In the genomic region with DNA sequence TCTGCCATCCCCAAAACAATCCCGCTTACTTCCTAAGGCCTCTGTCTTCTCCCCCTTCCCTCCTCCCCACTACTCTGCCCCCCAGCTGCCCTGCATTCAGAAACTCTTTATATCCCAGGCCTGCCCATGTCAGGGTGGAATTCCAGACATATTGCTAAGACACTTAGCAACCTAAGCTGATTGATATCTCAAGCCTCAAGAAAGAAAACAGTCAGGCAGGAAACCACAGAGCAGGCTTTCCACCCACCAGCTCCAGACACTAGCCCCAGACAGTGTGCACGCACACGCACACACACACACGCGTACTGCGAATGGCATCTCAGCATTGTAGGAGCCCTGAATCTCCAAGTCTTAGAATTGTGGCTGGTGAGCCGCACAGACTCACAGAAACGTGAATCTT, we compare ENCODE assay signal across 10 cellular contexts. TPM values are rescaled to one million over a fixed set of nuclear protein-coding genes. Genes with fewer than 3 reads are reported as not detected.
DNase-seq lines count a peak whose midpoint lies in the region; ATAC-seq, FAIRE-seq and TF ChIP-seq lines count a peak whose summit lies in the region.
"Had no signal": no experiment of that assay in that cellular context is flagged by ENCODE, and none has a peak within 500 bp of the region (broad histone marks: within the 10 kb centered on the region; RNA-seq: fewer than 3 reads in every experiment).

No MANE protein-coding gene starts in this region.

- H3K27me3 Mint-ChIP-seq in H9 (ENCODE audit: low read depth), result no peaks in the 10 kb centered on the region

- H3K4me1 Mint-ChIP-seq in H9, result peaks cover 11 to 13% of the 10 kb centered on the region in 2 experiments

- no peak overlapping the region for H3K4ac ChIP-seq in H9 (ENCODE audit: low read depth, low read length)

- WGBS in H9 (ENCODE audit: extremely low coverage, insufficient read length, low lambda C conversion rate), result no CpG with 5 or more reads among the region's 8 CpGs

- H3K4me3 ChIP-seq in endothelial cell of umbilical vein (replicated peaks in 1 of 3; ENCODE audit: insufficient read depth in 1 of 3, low read depth in 1 of 3, low read length in 3 of 3), result no peak overlapping the region
- no peak overlapping the region for H3K4me3 ChIP-seq in skeletal muscle cell (ENCODE audit: low read depth, low read length)
- H3K4me3 ChIP-seq: heart right ventricle, tibial nerve had no signal

- no peak for ATAC-seq in HG02571 (IDR thresholded peaks at IDR 0.05; ENCODE audit: unreplicated experiment)

- no peaks in the 10 kb centered on the region for H3K79me2 ChIP-seq in endothelial cell of umbilical vein (ENCODE audit: control insufficient read depth, insufficient read depth, low read length)
- H3K79me2 ChIP-seq in H9 (ENCODE audit: insufficient read depth, low read length), result no peaks in the 10 kb centered on the region

- peak overlapping the region; percentile 79 for H3K9ac ChIP-seq in endothelial cell of umbilical vein (replicated peaks; ENCODE audit: extremely low read depth, insufficient read depth, low read length)
- H3K9ac ChIP-seq in H9 (ENCODE audit: extremely low read depth, insufficient read length, low read length), result no peak overlapping the region

- H3K23ac ChIP-seq in H9 (ENCODE audit: insufficient read length, low read depth, low read length), result no peak overlapping the region

- H3K14ac ChIP-seq in H9 (ENCODE audit: insufficient read depth, low read length), result no peak overlapping the region

- H3K27me3 ChIP-seq in endothelial cell of umbilical vein (ENCODE audit: control insufficient read depth in 2 of 2, insufficient read depth in 2 of 2, low read length in 2 of 2) (no peaks in the 10 kb centered on the region), H9 (ENCODE audit: insufficient read depth, low read length) (no peaks in the 10 kb centered on the region)
- H3K27me3 ChIP-seq: heart right ventricle, tibial nerve had no signal

- H3K9me3 ChIP-seq in endothelial cell of umbilical vein (replicated peaks; ENCODE audit: control insufficient read depth, insufficient read depth, low read length) (no peaks in the 10 kb centered on the region), H9 (ENCODE audit: control insufficient read depth, low read depth, low read length) (no peaks in the 10 kb centered on the region)
- H3K9me3 ChIP-seq: heart right ventricle, tibial nerve had no signal

- H3T11ph ChIP-seq in H9 (ENCODE audit: low read length), result no peak overlapping the region

- H3K9me1 ChIP-seq in endothelial cell of umbilical vein (replicated peaks; ENCODE audit: control insufficient read depth, extremely low read depth, insufficient read depth, low read length), result no peaks in the 10 kb centered on the region

- no peak overlapping the region for H2AK5ac ChIP-seq in H9 (ENCODE audit: insufficient read length, low read length)

- no peaks in the 10 kb centered on the region for H3K79me1 ChIP-seq in H9 (ENCODE audit: insufficient read depth, low read depth, low read length, poor library complexity, severe bottlenecking)

- H2BK15ac ChIP-seq in H9 (ENCODE audit: low read depth, low read length), result no peak overlapping the region

- peak overlapping the region; percentile 4 for H3K4me2 ChIP-seq in endothelial cell of umbilical vein (ENCODE audit: insufficient read depth, low read length)
- no peak overlapping the region for H3K4me2 ChIP-seq in H9 (ENCODE audit: insufficient read depth, insufficient read length, low read length)

- no peak overlapping the region for H2BK5ac ChIP-seq in H9 (ENCODE audit: insufficient read length, low read length)

- H3K23me2 ChIP-seq in H9 (ENCODE audit: insufficient read length, low read depth, low read length, poor library complexity, severe bottlenecking), result no peaks in the 10 kb centered on the region

- no peak overlapping the region for H3K4me3 Mint-ChIP-seq in H9

- no peak overlapping the region for H3K18ac ChIP-seq in H9 (ENCODE audit: insufficient read length, low read depth, low read length)

- H4K8ac ChIP-seq in H9 (replicated peaks; ENCODE audit: insufficient read length, low read depth, low read length), result no peak overlapping the region

- DNase-seq in GM13976 (ENCODE audit: low spot score), result peak; percentile 6
- peak; percentile 99 for DNase-seq in RCC 7860 (ENCODE audit: low spot score)
- DNase-seq in endothelial cell of umbilical vein (ENCODE audit: low read depth, low spot score), result peak; percentile 98
- DNase-seq in skeletal muscle cell (ENCODE audit: low read depth), result peak; percentile 99
- no peak for DNase-seq in H9
- DNase-seq in GM19239 (ENCODE audit: insufficient read length, low spot score), result no peak
- DNase-seq in GM13977 (ENCODE audit: low spot score), result no peak

- BruUV-seq in endothelial cell of umbilical vein (replicated peaks; lab: Mats Ljungman, UMichigan), result no TSS peak

- H3K27ac ChIP-seq in endothelial cell of umbilical vein (ENCODE audit: insufficient read depth, low read depth, low read length) (peak overlapping the region; percentile 95), H9 (ENCODE audit: insufficient read length, low read depth, low read length) (no peak overlapping the region)

- CTCF ChIA-PET in endothelial cell of umbilical vein (lab: Charles Lee), result interaction anchor here (0.9 to 5.5 kb wide), 9 partner anchors 10 to 202 kb away, joined by 3 to 34 read pairs (median 7); no protein-coding TSS in a partner anchor

- no peak overlapping the region for H4K5ac ChIP-seq in H9 (ENCODE audit: insufficient read length, low read depth, low read length)

- H3K9me3 Mint-ChIP-seq in H9, result no peaks in the 10 kb centered on the region

- POLR2A ChIA-PET in endothelial cell of umbilical vein (lab: Charles Lee), result interaction anchor here (0.6 to 1.6 kb wide), 2 partner anchors 10 to 20 kb away, joined by 4 to 6 read pairs; no protein-coding TSS in a partner anchor

- H3K4me1 ChIP-seq in endothelial cell of umbilical vein (ENCODE audit: control insufficient read depth, extremely low read depth, insufficient read depth, low read length) (peaks cover 81% of the 10 kb centered on the region), H9 (ENCODE audit: insufficient read depth, low read length) (peaks cover 6% of the 10 kb centered on the region; the same call in 1 of the 2 replicates)

- no peak overlapping the region for H2BK12ac ChIP-seq in H9 (ENCODE audit: insufficient read length, low read depth, low read length)

- H3K36me3 Mint-ChIP-seq in H9 (ENCODE audit: insufficient read depth in 1 of 3, low read depth in 3 of 3), result peaks cover 0 to 5% (median 2%) of the 10 kb centered on the region in 3 experiments; a peak in 2 of 7 replicates

- H2BK120ac ChIP-seq in H9 (ENCODE audit: low read depth, low read length, poor library complexity, severe bottlenecking), result no peak overlapping the region

- in situ Hi-C loops in GM13976 (cut with MboI; ENCODE audit: low sequenced_read_pairs, unreplicated experiment) (no loop called here), GM13977 (cut with MboI; ENCODE audit: low pct_unique_long_range_greater_than_20kb, low sequenced_read_pairs, unreplicated experiment) (no loop called here)

- no peak overlapping the region for H2BK20ac ChIP-seq in H9 (ENCODE audit: low read depth, low read length, poor library complexity, severe bottlenecking)

- H3K27ac Mint-ChIP-seq in H9, result no peak overlapping the region

- H3K56ac ChIP-seq in H9 (ENCODE audit: insufficient read length, low read depth, low read length), result no peak overlapping the region

- peak; percentile 61 for TF ChIP-seq POLR2A in endothelial cell of umbilical vein (IDR thresholded peaks at IDR 0.05; ENCODE audit: low read depth, low read length)

- intact Hi-C loops in endothelial cell of umbilical vein (cut with micrococcal nuclease), result loop anchor here (1.0 to 5.0 kb wide), 7 partner anchors 9 to 1983 kb away; partner anchors contain the start of genes LPCAT2 and MMP2

- peak; percentile 97 for FAIRE-seq in RCC 7860 (lab: Jason Lieb, UNC)
- peak; percentile 97 for FAIRE-seq in endothelial cell of umbilical vein (lab: Jason Lieb, UNC)
- no peak for FAIRE-seq in GM19239 (lab: Jason Lieb, UNC)

- no peak overlapping the region for H4K91ac ChIP-seq in H9 (ENCODE audit: insufficient read length, low read depth, low read length)

- TF ChIP-seq CTCF in GM13976 (IDR thresholded peaks at IDR 0.05; ENCODE audit: borderline replicate concordance, control extremely low read depth, extremely low read depth, insufficient read depth, missing control alignments) (no peak), endothelial cell of umbilical vein (IDR thresholded peaks at IDR 0.05; ENCODE audit: extremely low read depth in 1 of 2, insufficient read depth in 1 of 2, low read depth in 1 of 2, low read length in 2 of 2) (no peak), H9 (conservative IDR thresholded peaks at IDR 0.05) (no peak), GM13977 (IDR thresholded peaks at IDR 0.05; ENCODE audit: extremely low read depth, insufficient read depth, missing control alignments) (no peak)

- H4K20me1 ChIP-seq in endothelial cell of umbilical vein (replicated peaks; ENCODE audit: control insufficient read depth, extremely low read depth, insufficient read depth, low read length) (no peaks in the 10 kb centered on the region), H9 (ENCODE audit: control insufficient read depth, insufficient read depth, insufficient read length) (no peaks in the 10 kb centered on the region)

- dilution Hi-C loops in endothelial cell of umbilical vein (cut with MboI; ENCODE audit: extremely low pct_ligation_motif_present, low sequenced_read_pairs), result no loop called here

- H2AFZ ChIP-seq in endothelial cell of umbilical vein (ENCODE audit: low read depth, low read length) (no peak overlapping the region), H9 (ENCODE audit: low read length) (no peak overlapping the region)

- H3K36me3 ChIP-seq in endothelial cell of umbilical vein (ENCODE audit: control insufficient read depth in 2 of 2, extremely low read depth in 1 of 2, insufficient read depth in 2 of 2, low read length in 2 of 2), result peaks cover 37 to 40% of the 10 kb centered on the region in 2 experiments

RNA-seq across cellular contexts. Expression of gene LPCAT2, which starts 8.9 kb away (rescaled TPM):
- 72.9 and 79.1 TPM in 2 replicates for total RNA-seq in endothelial cell of umbilical vein
- 53.2 and 64.5 TPM in 2 replicates for polyA plus RNA-seq in endothelial cell of umbilical vein
- polyA plus RNA-seq in endothelial cell of umbilical vein (2011; cell fraction: cytosol; rRNA removed), result 42.0 and 42.3 TPM in 2 replicates
- 145 and 154 TPM in 2 replicates for polyA plus RNA-seq in endothelial cell of umbilical vein (2011; cell fraction: nucleus; rRNA removed)
- 55.1 and 64.7 TPM in 2 replicates for polyA plus RNA-seq in endothelial cell of umbilical vein (2012)
- polyA minus RNA-seq in endothelial cell of umbilical vein, result 141 and 155 TPM in 2 replicates
- 2.2 TPM for polyA minus RNA-seq in endothelial cell of umbilical vein (2011; cell fraction: cytosol; rRNA and poly(A)+ RNA removed)
- 161 and 183 TPM in 2 replicates for polyA minus RNA-seq in endothelial cell of umbilical vein (2011; cell fraction: nucleus; rRNA and poly(A)+ RNA removed)
- 2.5 and 2.8 TPM in 2 replicates for total RNA-seq in H9 (2021)

RNA-seq across cellular contexts. Expression of gene MMP2, which starts 21.0 kb away (rescaled TPM):
- 768 and 771 TPM in 2 replicates for total RNA-seq in endothelial cell of umbilical vein
- polyA plus RNA-seq in endothelial cell of umbilical vein, result 1,508 and 1,752 TPM in 2 replicates
- polyA plus RNA-seq in endothelial cell of umbilical vein (2011; cell fraction: cytosol; rRNA removed), result 1,169 and 1,214 TPM in 2 replicates
- 586 and 676 TPM in 2 replicates for polyA plus RNA-seq in endothelial cell of umbilical vein (2011; cell fraction: nucleus; rRNA removed)
- polyA plus RNA-seq in endothelial cell of umbilical vein (2012), result 770 and 1,141 TPM in 2 replicates
- polyA minus RNA-seq in endothelial cell of umbilical vein, result 2,105 and 2,998 TPM in 2 replicates
- polyA minus RNA-seq in endothelial cell of umbilical vein (2011; cell fraction: cytosol; rRNA and poly(A)+ RNA removed), result not detected
- 363 and 414 TPM in 2 replicates for polyA minus RNA-seq in endothelial cell of umbilical vein (2011; cell fraction: nucleus; rRNA and poly(A)+ RNA removed)
- total RNA-seq in H9 (2021), result 22.4 and 23.1 TPM in 2 replicates

Comparison
In these comparisons a context has a peak if more than half of its experiments do, and no peak if none do; other contexts are left out.
1. DNase-seq: peak in GM13976 (single experiment), RCC 7860 (single experiment), endothelial cell of umbilical vein (single experiment) and skeletal muscle cell (single experiment); none in H9 (single experiment), GM19239 (single experiment) and GM13977 (single experiment).
2. RNA of gene LPCAT2, which starts 8.9 kb away (total RNA-seq): 72.9 to 79.1 TPM in endothelial cell of umbilical vein; 2.5 to 2.8 TPM in H9; every median in the first group is over 10 times any median in the second.
3. RNA of gene MMP2, which starts 21.0 kb away (total RNA-seq): 768 to 771 TPM in endothelial cell of umbilical vein; 22.4 to 23.1 TPM in H9; every median in the first group is over 10 times any median in the second.